ENCODE assay signal across 20 cellular contexts in the genomic region with DNA sequence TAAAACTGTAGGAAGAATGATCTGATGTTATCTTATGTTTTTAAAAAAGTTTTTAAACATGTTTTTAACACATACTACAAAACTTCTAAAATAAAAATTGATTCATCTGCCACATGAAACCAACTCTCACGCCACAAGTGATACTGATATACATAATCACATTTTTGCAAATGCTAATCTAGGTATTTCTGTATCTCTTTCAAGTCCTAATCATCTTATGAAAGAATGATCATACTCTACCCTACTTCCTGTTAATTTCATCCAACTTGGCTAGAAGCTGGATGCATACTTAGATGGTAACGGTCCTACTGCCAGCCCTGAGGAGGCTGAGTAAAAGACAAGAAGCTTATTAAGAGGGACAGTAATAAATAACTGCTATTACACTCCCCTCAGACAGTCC. TPM values are rescaled to one million over a fixed set of nuclear protein-coding genes. Genes with fewer than 3 reads are reported as not detected.
A peak's percentile ranks its signal among the peaks of the same experiment; 100 is the strongest.
DNase-seq lines count a peak whose midpoint lies in the region; ATAC-seq and TF ChIP-seq lines count a peak whose summit lies in the region.
"Had no signal": no experiment of that assay in that cellular context is flagged by ENCODE, and none has a peak within 500 bp of the region (broad histone marks: within the 10 kb centered on the region; RNA-seq: fewer than 3 reads in every experiment).

No MANE protein-coding gene starts in this region.

- TF ChIP-seq CTCF in coronary artery (IDR thresholded peaks at IDR 0.05) = no peak

- H3K27ac Mint-ChIP-seq in activated T-cell treated with anti-CD3 and anti-CD28 coated beads, Interleukin-2, amount 50 U/mL, for 24 hours = peak overlapping the region; percentile 48
- peak overlapping the region in 1 of 2 donors; percentile 42 for H3K27ac Mint-ChIP-seq in stimulated activated naive CD8-positive, alpha-beta T cell treated with anti-CD3 and anti-CD28 coated beads, Interleukin-15, amount 100 ng/mL, for 72 hours

- H3K9me3 ChIP-seq in aorta (ENCODE audit: control insufficient read depth, low read length) = no peaks in the 10 kb centered on the region
- H3K9me3 ChIP-seq: A549 had no signal

- H3K27me3 Mint-ChIP-seq in activated T-cell treated with anti-CD3 and anti-CD28 coated beads, Interleukin-2, amount 50 U/mL, for 24 hours = no peaks in the 10 kb centered on the region
- H3K27me3 Mint-ChIP-seq in stimulated activated naive CD8-positive, alpha-beta T cell treated with anti-CD3 and anti-CD28 coated beads, Interleukin-15, amount 100 ng/mL, for 72 hours = no peaks in the 10 kb centered on the region
- H3K27me3 Mint-ChIP-seq: CD4-positive, alpha-beta memory T cell had no signal

- no peaks in the 10 kb centered on the region for H3K27me3 ChIP-seq in aorta (ENCODE audit: control insufficient read depth in 1 of 2, insufficient read depth in 2 of 2, low read length in 1 of 2)
- H3K27me3 ChIP-seq: BLaER1 had no signal

- no peak overlapping the region for H3K4me3 ChIP-seq in coronary artery
- H3K4me3 ChIP-seq in aorta (ENCODE audit: low read length in 2 of 2) = no peak overlapping the region
- H3K4me3 ChIP-seq: A549, BLaER1, K562 had no signal

- DNase-seq in activated T-cell treated with anti-CD3 and anti-CD28 coated beads, Interleukin-2, amount 50 U/mL, for 24 hours = no peak
- no peak for DNase-seq in activated T-cell treated with anti-CD3 and anti-CD28 coated beads, Interleukin-2, amount 50 U/mL, for 48 hours
- no peak for DNase-seq in stimulated activated naive CD8-positive, alpha-beta T cell treated with anti-CD3 and anti-CD28 coated beads, Interleukin-15, amount 100 ng/mL, for 72 hours
- no peak for DNase-seq in stimulated activated naive CD8-positive, alpha-beta T cell treated with anti-CD3 and anti-CD28 coated beads, Interleukin-15, Interleukin-2, amounts not matched to agents 100 U/mL and 50 U/mL, for 24 hours
- no peak for DNase-seq in coronary artery (ENCODE audit: low spot score)
- no peak for DNase-seq in aorta
- DNase-seq in occipital lobe (lab: John Stamatoyannopoulos, UW) = no peak
- DNase-seq: CD4-positive, alpha-beta memory T cell; DMS153; GDM1; H7; NCI-H1105; NCI-H2081 treated with DMSO at 0.1 percent for 48 hours; NCI-H446 treated with DMSO at 0.1 percent for 48 hours; NCI-H69 had no signal

- H3K9me3 Mint-ChIP-seq in activated T-cell treated with anti-CD3 and anti-CD28 coated beads, Interleukin-2, amount 50 U/mL, for 24 hours = no peaks in the 10 kb centered on the region
- H3K9me3 Mint-ChIP-seq in stimulated activated naive CD8-positive, alpha-beta T cell treated with anti-CD3 and anti-CD28 coated beads, Interleukin-15, amount 100 ng/mL, for 72 hours = no peaks in the 10 kb centered on the region
- H3K9me3 Mint-ChIP-seq: CD4-positive, alpha-beta memory T cell had no signal

- peak; percentile 78 for ATAC-seq in stimulated activated naive CD8-positive, alpha-beta T cell treated with anti-CD3 and anti-CD28 coated beads, Interleukin-15, amount 100 ng/mL, for 72 hours
- ATAC-seq in stimulated activated naive CD8-positive, alpha-beta T cell treated with anti-CD3 and anti-CD28 coated beads, Interleukin-15, Interleukin-2, amounts not matched to agents 100 U/mL and 50 U/mL, for 24 hours = no peak
- no peak for ATAC-seq in aorta (ENCODE audit: low FRiP score)
- ATAC-seq in HG03571 (IDR thresholded peaks at IDR 0.05; ENCODE audit: unreplicated experiment) = no peak
- ATAC-seq: A549, K562, Panc1 had no signal

- H3K4me3 Mint-ChIP-seq in activated T-cell treated with anti-CD3 and anti-CD28 coated beads, Interleukin-2, amount 50 U/mL, for 24 hours = no peak overlapping the region
- H3K4me3 Mint-ChIP-seq in stimulated activated naive CD8-positive, alpha-beta T cell treated with anti-CD3 and anti-CD28 coated beads, Interleukin-15, amount 100 ng/mL, for 72 hours = peak overlapping the region in 1 of 2 donors; percentile 14
- H3K4me3 Mint-ChIP-seq: CD4-positive, alpha-beta memory T cell had no signal

- H3K36me3 Mint-ChIP-seq in activated T-cell treated with anti-CD3 and anti-CD28 coated beads, Interleukin-2, amount 50 U/mL, for 24 hours (ENCODE audit: low read depth) = peaks cover 89% of the 10 kb centered on the region

- peaks cover 34% of the 10 kb centered on the region for H3K4me1 Mint-ChIP-seq in activated T-cell treated with anti-CD3 and anti-CD28 coated beads, Interleukin-2, amount 50 U/mL, for 24 hours (ENCODE audit: low read depth)
- H3K4me1 Mint-ChIP-seq in stimulated activated naive CD8-positive, alpha-beta T cell treated with anti-CD3 and anti-CD28 coated beads, Interleukin-15, amount 100 ng/mL, for 72 hours = peaks cover 29% of the 10 kb centered on the region

- H3K27ac ChIP-seq in coronary artery (peak overlapping the region; percentile 24 to 59), aorta (ENCODE audit: low read depth in 1 of 2, low read length in 2 of 2) (peak overlapping the region; percentile 28 to 51)
- H3K27ac ChIP-seq: A549, BLaER1 had no signal

- intact Hi-C loops in aorta (cut with DNase I) = no loop called here

- no peaks in the 10 kb centered on the region for H3K36me3 ChIP-seq in aorta (ENCODE audit: control insufficient read depth in 1 of 2, insufficient read depth in 2 of 2, low read length in 1 of 2)

- WGBS in aorta, 2 donors = 10 to 14% methylated on average over 2 of the region's 2 CpGs

- H3K4me1 ChIP-seq in aorta (ENCODE audit: control insufficient read depth in 1 of 2, insufficient read depth in 2 of 2, low read length in 2 of 2) = no peaks in the 10 kb centered on the region
- H3K4me1 ChIP-seq: A549 had no signal

RNA-seq across cellular contexts. Expression of a gene that starts 19.2 kb away (rescaled TPM):
- total RNA-seq in aorta (10 to 100 TPM; 36.7 to 41.0 TPM), occipital lobe (83.1 TPM)
- 10 to 100 TPM; 20.4 to 27.7 TPM for polyA plus RNA-seq in aorta

RNA-seq across cellular contexts. Expression of a gene that starts 19.4 kb away (rescaled TPM):
- total RNA-seq in aorta = 1 to 10 TPM; 1.9 to 3.7 TPM
- 1 to 10 TPM in 1 of 2 donors, under 1 TPM in 1; 0.50 to 2.0 TPM for polyA plus RNA-seq in aorta
- total RNA-seq in occipital lobe = 19.2 TPM
